1 cellular context compared by ENCODE assay signal in genomic region chr1:54748094-54748835, GRCh38.
TF ChIP-seq lines count a peak whose summit lies in the region.

No MANE protein-coding gene starts in this region.

TF ChIP-seq in HepG2, 621 proteins besides CTCF, POLR2A, EP300 and RAD21:
- TF ChIP-seq TOPORS (CRISPR knock-in tag; IDR thresholded peaks at IDR 0.05) (no peak), ZNF512 (CRISPR knock-in tag; IDR thresholded peaks at IDR 0.05) (no peak), FOXP1 (IDR thresholded peaks at IDR 0.05) (no peak), FOXP1 (CRISPR knock-in tag; IDR thresholded peaks at IDR 0.05) (no peak), PATZ1 (CRISPR knock-in tag; IDR thresholded peaks at IDR 0.05) (no peak), THAP9 (CRISPR knock-in tag; IDR thresholded peaks at IDR 0.05; ENCODE audit: borderline replicate concordance) (no peak), KDM6A (CRISPR knock-in tag; IDR thresholded peaks at IDR 0.05; ENCODE audit: low read depth) (no peak), ZNF276 (CRISPR knock-in tag; IDR thresholded peaks at IDR 0.05; ENCODE audit: low read depth) (no peak), GABPA (IDR thresholded peaks at IDR 0.05; ENCODE audit: low read depth, low read length) (no peak), GABPA (CRISPR knock-in tag; IDR thresholded peaks at IDR 0.05; ENCODE audit: low read depth) (no peak), STAT6 (CRISPR knock-in tag; IDR thresholded peaks at IDR 0.05; ENCODE audit: borderline replicate concordance) (no peak), ZSCAN9 (CRISPR knock-in tag; IDR thresholded peaks at IDR 0.05; ENCODE audit: borderline replicate concordance) (no peak), E2F2 (CRISPR knock-in tag; IDR thresholded peaks at IDR 0.05; ENCODE audit: borderline replicate concordance) (no peak), FOXK1 (CRISPR knock-in tag; IDR thresholded peaks at IDR 0.05; ENCODE audit: borderline replicate concordance, low read depth) (no peak), ZNF282 (IDR thresholded peaks at IDR 0.05; ENCODE audit: partially characterized antibody) (no peak), BCL3 (CRISPR knock-in tag; IDR thresholded peaks at IDR 0.05) (no peak), CREBL2 (CRISPR knock-in tag; IDR thresholded peaks at IDR 0.05; ENCODE audit: borderline replicate concordance) (no peak)
TF ChIP-seq in HepG2: peak in this region for 0.
